ENCODE assay signal across 20 cellular contexts in genomic region chr6:18371576-18371975, GRCh38.
"Had no signal": no experiment of that assay in that cellular context is flagged by ENCODE, and none has a peak within 500 bp of the region (broad histone marks: within the 10 kb centered on the region; RNA-seq: fewer than 3 reads in every experiment).

No MANE protein-coding gene starts in this region.

- H3K4me1 ChIP-seq: right lobe of liver, spleen, testis, tibial nerve had no signal

- H3K27ac Mint-ChIP-seq: endodermal cell; immature natural killer cell; stimulated activated memory B cell treated with anti-CD40 and anti-IgM and Interleukin-4, amounts not matched to agents 10 μg/mL and 1 μg/mL and 100 μg/mL, for 72 hours; stimulated activated naive CD8-positive, alpha-beta T cell treated with anti-CD3 and anti-CD28 coated beads, Interleukin-15, amount 100 ng/mL, for 72 hours had no signal

- H3K4me3 ChIP-seq: coronary artery, right lobe of liver, spleen, testis, tibial nerve had no signal

- H3K27me3 Mint-ChIP-seq: stimulated activated memory B cell treated with anti-CD40 and anti-IgM and Interleukin-4, amounts not matched to agents 10 μg/mL and 1 μg/mL and 100 μg/mL, for 72 hours; stimulated activated naive CD8-positive, alpha-beta T cell treated with anti-CD3 and anti-CD28 coated beads, Interleukin-15, amount 100 ng/mL, for 72 hours had no signal

- ATAC-seq: left cardiac atrium; naive thymus-derived CD8-positive, alpha-beta T cell; stimulated activated memory B cell treated with anti-CD40 and anti-IgM and Interleukin-4, amounts not matched to agents 10 μg/mL and 1 μg/mL and 100 μg/mL, for 72 hours; stimulated activated naive CD8-positive, alpha-beta T cell treated with anti-CD3 and anti-CD28 coated beads, Interleukin-15, amount 100 ng/mL, for 72 hours had no signal

- H3K27ac ChIP-seq: coronary artery, neutrophil, right lobe of liver, spleen, testis, tibial nerve had no signal

- H3K36me3 Mint-ChIP-seq: immature natural killer cell; naive thymus-derived CD8-positive, alpha-beta T cell; stimulated activated memory B cell treated with anti-CD40 and anti-IgM and Interleukin-4, amounts not matched to agents 10 μg/mL and 1 μg/mL and 100 μg/mL, for 72 hours had no signal

- DNase-seq: central memory CD4-positive, alpha-beta T cell; effector CD4-positive, alpha-beta T cell; endodermal cell; foreskin melanocyte; immature natural killer cell; left cardiac atrium; left ventricle myocardium superior; mammary epithelial cell; naive thymus-derived CD8-positive, alpha-beta T cell; right lobe of liver; spleen; stimulated activated CD4-positive, alpha-beta T cell treated with anti-CD3 and anti-CD28 coated beads, Interleukin-15, amount 100 ng/mL, for 24 hours; stimulated activated CD4-positive, alpha-beta T cell treated with anti-CD3 and anti-CD28 coated beads, Interleukin-1b, Interleukin-23, amount 100 ng/mL, for 48 hours; stimulated activated CD4-positive, alpha-beta T cell treated with anti-CD3 and anti-CD28 coated beads, Interleukin-4, amount 100 ng/mL, for 24 hours; stimulated activated naive CD8-positive, alpha-beta T cell treated with anti-CD3 and anti-CD28 coated beads, Interleukin-15, amount 100 ng/mL, for 72 hours; testis had no signal

- H3K36me3 ChIP-seq: neutrophil, right lobe of liver, spleen, tibial nerve had no signal

- H3K27me3 ChIP-seq: neutrophil, right lobe of liver, testis, tibial nerve had no signal

- H3K4me1 Mint-ChIP-seq: endodermal cell; immature natural killer cell; naive thymus-derived CD8-positive, alpha-beta T cell; stimulated activated memory B cell treated with anti-CD40 and anti-IgM and Interleukin-4, amounts not matched to agents 10 μg/mL and 1 μg/mL and 100 μg/mL, for 72 hours; stimulated activated naive CD8-positive, alpha-beta T cell treated with anti-CD3 and anti-CD28 coated beads, Interleukin-15, amount 100 ng/mL, for 72 hours had no signal

- H3K9me3 ChIP-seq: neutrophil, right lobe of liver, spleen, testis, tibial nerve had no signal

- H3K4me3 Mint-ChIP-seq: endodermal cell; immature natural killer cell; naive thymus-derived CD8-positive, alpha-beta T cell; stimulated activated memory B cell treated with anti-CD40 and anti-IgM and Interleukin-4, amounts not matched to agents 10 μg/mL and 1 μg/mL and 100 μg/mL, for 72 hours; stimulated activated naive CD8-positive, alpha-beta T cell treated with anti-CD3 and anti-CD28 coated beads, Interleukin-15, amount 100 ng/mL, for 72 hours had no signal

- H3K9me3 Mint-ChIP-seq: endodermal cell; immature natural killer cell; naive thymus-derived CD8-positive, alpha-beta T cell; stimulated activated naive CD8-positive, alpha-beta T cell treated with anti-CD3 and anti-CD28 coated beads, Interleukin-15, amount 100 ng/mL, for 72 hours had no signal
